In genomic region chr1:244861683-244862082, GRCh38 we compare ENCODE assay signal across 8 cellular contexts. TPM values are rescaled to one million over a fixed set of nuclear protein-coding genes. Genes with fewer than 3 reads are reported as not detected.
DNase-seq lines count a peak whose midpoint lies in the region; ATAC-seq, FAIRE-seq and TF ChIP-seq lines count a peak whose summit lies in the region.

No MANE protein-coding gene starts in this region.

- TF ChIP-seq CTCF in cardiac muscle cell (IDR thresholded peaks at IDR 0.05; ENCODE audit: low read depth, low read length) (no peak), astrocyte of the cerebellum (IDR thresholded peaks at IDR 0.05; ENCODE audit: low read depth, low read length, missing control alignments) (no peak), lower lobe of right lung (IDR thresholded peaks at IDR 0.05) (no peak), uterus (IDR thresholded peaks at IDR 0.05) (no peak)

- no peak for TF ChIP-seq POLR2A in uterus (IDR thresholded peaks at IDR 0.05)
- TF ChIP-seq POLR2A in H54 (IDR thresholded peaks at IDR 0.05; ENCODE audit: low read depth, low read length) = no peak

- peaks cover 43% of the 10 kb centered on the region for H3K36me3 ChIP-seq in cardiac muscle cell
- H3K36me3 ChIP-seq in lower lobe of right lung = peaks cover 44% of the 10 kb centered on the region
- no peaks in the 10 kb centered on the region for H3K36me3 ChIP-seq in uterus

- H3K4me1 ChIP-seq in cardiac muscle cell (ENCODE audit: low read depth) (peaks cover 32% of the 10 kb centered on the region), lower lobe of right lung (peaks cover 56% of the 10 kb centered on the region), uterus (peaks cover 6 to 18% of the 10 kb centered on the region in 2 donors)

- no peak for FAIRE-seq in H54 (lab: Jason Lieb, UNC)

- H3K27me3 ChIP-seq in cardiac muscle cell = no peaks in the 10 kb centered on the region
- no peaks in the 10 kb centered on the region for H3K27me3 ChIP-seq in lower lobe of right lung (ENCODE audit: low read depth)
- no peaks in the 10 kb centered on the region for H3K27me3 ChIP-seq in uterus

- intact Hi-C loops in left cardiac atrium (cut with DNase I) (loop anchor here in 1 of 2 donors (2.0 to 5.0 kb wide), 2 partner anchors 27 to 181 kb away; partner anchors contain the start of gene COX20), lower lobe of right lung (cut with DNase I) (no loop called here), uterus (cut with DNase I; ENCODE audit: low total_unique reads) (no loop called here)

- no peaks in the 10 kb centered on the region for H3K9me3 ChIP-seq in cardiac muscle cell (ENCODE audit: low read depth)
- no peaks in the 10 kb centered on the region for H3K9me3 ChIP-seq in lower lobe of right lung
- H3K9me3 ChIP-seq in uterus = no peaks in the 10 kb centered on the region

- ATAC-seq in left cardiac atrium (no peak), lower lobe of right lung (no peak)

- H3K27ac ChIP-seq in cardiac muscle cell = no peak overlapping the region
- peak overlapping the region; percentile 100 for H3K27ac ChIP-seq in lower lobe of right lung
- peak overlapping the region; percentile 99 to 100 for H3K27ac ChIP-seq in uterus

- DNase-seq in cardiac muscle cell (ENCODE audit: low read depth in 1 of 2, low spot score in 1 of 2) = peak in 1 of 2 donors; percentile 27
- DNase-seq in left cardiac atrium = no peak
- DNase-seq in astrocyte of the cerebellum (ENCODE audit: low read depth) = no peak
- DNase-seq in lower lobe of right lung = no peak
- no peak for DNase-seq in uterus
- no peak for DNase-seq in H54 (ENCODE audit: insufficient read length, low spot score)
- DNase-seq in cerebellum (ENCODE audit: low spot score) = no peak
- no peak for DNase-seq in NCI-H1930 (lab: John Stamatoyannopoulos, UW)

- in situ Hi-C loops in astrocyte of the cerebellum (cut with HindIII; ENCODE audit: low sequenced_read_pairs) = no loop called here

- H3K4me3 ChIP-seq in cardiac muscle cell (peak overlapping the region; percentile 90), astrocyte of the cerebellum (ENCODE audit: low read depth, low read length) (peak overlapping the region; percentile 85), lower lobe of right lung (peak overlapping the region; percentile 94), uterus (peak overlapping the region; percentile 93 to 94)

RNA-seq across cellular contexts. Expression of gene HNRNPU, which starts 2.7 kb away (rescaled TPM):
- total RNA-seq in cardiac muscle cell (267 and 447 TPM in 2 replicates), left cardiac atrium (100 to 1,000 TPM; 167 to 204 TPM), lower lobe of right lung (279 TPM), uterus (100 to 1,000 TPM; 154 to 603 (median 269) TPM), cerebellum (402 TPM)
- 345 and 382 TPM in 2 replicates for polyA plus RNA-seq in cardiac muscle cell

RNA-seq across cellular contexts. Expression of gene COX20, which starts 26.2 kb away (rescaled TPM):
- total RNA-seq in cardiac muscle cell = 51.2 and 55.8 TPM in 2 replicates
- 68.1 and 104 TPM in 2 replicates for polyA plus RNA-seq in cardiac muscle cell
- total RNA-seq in left cardiac atrium = 10 to 100 TPM; 61.2 to 73.1 TPM
- total RNA-seq in lower lobe of right lung = 22.8 TPM
- 100 to 1,000 TPM in 1 of 4 donors, 10 to 100 TPM in 3; 12.3 to 194 (median 36.4) TPM for total RNA-seq in uterus
- total RNA-seq in cerebellum = 65.5 TPM
